Comparison of ENCODE assay signal across 14 cellular contexts in the genomic region with DNA sequence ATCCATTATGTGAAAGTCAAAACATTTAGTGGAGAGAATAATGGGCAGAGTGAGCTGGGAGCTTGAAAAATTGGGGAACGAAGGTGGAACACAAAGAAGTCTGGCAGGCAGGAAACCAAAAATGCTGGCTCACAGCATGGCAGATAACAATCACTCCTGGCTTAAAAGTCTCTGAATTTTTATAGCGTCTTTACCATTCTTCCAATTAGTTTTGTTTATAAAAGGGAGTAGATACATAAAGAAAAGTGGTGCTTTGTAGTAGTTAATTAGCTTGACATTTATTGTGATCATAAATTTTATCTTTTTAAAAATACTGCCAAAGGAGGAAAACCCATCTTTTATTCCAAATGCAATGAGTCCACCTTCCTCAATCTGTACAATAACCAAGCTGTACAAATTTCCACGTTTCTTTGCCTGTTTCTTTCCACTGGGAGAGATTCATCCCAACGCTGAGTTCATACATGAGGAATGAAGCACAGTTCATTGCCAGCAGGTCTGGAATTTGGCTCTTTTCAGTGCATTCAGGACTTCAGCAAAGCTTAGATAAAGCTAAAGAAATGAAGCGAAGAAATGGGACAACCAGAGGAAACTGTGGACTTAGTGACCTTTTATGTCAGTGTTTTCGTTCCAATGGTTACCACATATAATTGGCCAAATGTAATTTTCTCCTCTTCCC.
DNase-seq lines count a peak whose midpoint lies in the region; ATAC-seq, FAIRE-seq and TF ChIP-seq lines count a peak whose summit lies in the region.
"Had no signal": no experiment of that assay in that cellular context is flagged by ENCODE, and none has a peak within 500 bp of the region (broad histone marks: within the 10 kb centered on the region; RNA-seq: fewer than 3 reads in every experiment).

No MANE protein-coding gene starts in this region.

- H3K4me1 ChIP-seq in right atrium auricular region (peaks cover 0 to 4% of the 10 kb centered on the region in 2 donors), K562 (replicated peaks in 1 of 2; ENCODE audit: control insufficient read depth in 2 of 2, insufficient read depth in 2 of 2, low read length in 2 of 2) (no peaks in the 10 kb centered on the region), uterus (peaks cover 2 to 4% of the 10 kb centered on the region in 2 donors)
- H3K4me1 ChIP-seq: testis had no signal

- WGBS in K562 (ENCODE audit: insufficient coverage, low coverage, missing lambda C conversion rate), result 2% methylated on average over 6 of the region's 6 CpGs

- no peak for FAIRE-seq in K562 (lab: Jason Lieb, UNC)

- no peaks in the 10 kb centered on the region for H3K9me3 ChIP-seq in right atrium auricular region
- peaks cover 2% of the 10 kb centered on the region; the same call in 1 of the 2 replicates for H3K9me3 ChIP-seq in K562 (replicated peaks; ENCODE audit: control insufficient read depth, insufficient read depth, low read depth, low read length)
- H3K9me3 ChIP-seq in uterus, result no peaks in the 10 kb centered on the region
- H3K9me3 ChIP-seq: testis had no signal

- POLR2A ChIA-PET in K562 (lab: Yijun Ruan, JAX), result no interaction called here

- no peaks in the 10 kb centered on the region for H3K79me2 ChIP-seq in K562 (ENCODE audit: control insufficient read depth, insufficient read depth, low read length)

- peak overlapping the region in 1 of 2 donors; percentile 34 for H3K27ac ChIP-seq in right atrium auricular region
- no peak overlapping the region for H3K27ac ChIP-seq in K562 (ENCODE audit: extremely low read depth, low read depth, low read length)
- H3K27ac ChIP-seq in uterus, result peak overlapping the region; percentile 35 to 63
- H3K27ac ChIP-seq: testis had no signal

- TF ChIP-seq POLR2A in K562 (conservative IDR thresholded peaks at IDR 0.05) (no peak), uterus (IDR thresholded peaks at IDR 0.05) (no peak)

- intact Hi-C loops in Right ventricle myocardium inferior (cut with DNase I) (no loop called here), K562 (cut with micrococcal nuclease) (no loop called here), uterus (cut with DNase I; ENCODE audit: low total_unique reads) (no loop called here)

- no peaks in the 10 kb centered on the region for H3K9me1 ChIP-seq in K562 (ENCODE audit: control insufficient read depth, insufficient read depth, low read length)

- H3K27me3 ChIP-seq in right atrium auricular region (no peaks in the 10 kb centered on the region), K562 (ENCODE audit: control insufficient read depth in 2 of 2, insufficient read depth in 2 of 2, low read length in 2 of 2) (no peaks in the 10 kb centered on the region), uterus (no peaks in the 10 kb centered on the region)
- H3K27me3 ChIP-seq: testis had no signal

- TF ChIP-seq CTCF in right atrium auricular region (IDR thresholded peaks at IDR 0.05) (no peak), K562 (IDR thresholded peaks at IDR 0.05 in 2 of 3, conservative IDR thresholded peaks at IDR 0.05 in 1 of 3; ENCODE audit: insufficient read depth in 2 of 3, low read depth in 1 of 3, low read length in 3 of 3) (no peak), uterus (IDR thresholded peaks at IDR 0.05) (no peak)

- ATAC-seq in Right ventricle myocardium inferior (peak; percentile 83), K562 (no peak)
- ATAC-seq: T-helper 17 cell had no signal

- no peak for TF ChIP-seq EP300 in K562 (IDR thresholded peaks at IDR 0.05; ENCODE audit: low read length)

- no peak for DNase-seq in Right ventricle myocardium inferior (ENCODE audit: missing footprints)
- no peak for DNase-seq in right atrium auricular region (ENCODE audit: low spot score)
- no peak for DNase-seq in K562 (ENCODE audit: extremely low read depth in 1 of 4, low spot score in 3 of 4)
- peak; percentile 34 for DNase-seq in hepatic stellate cell (ENCODE audit: low spot score)
- DNase-seq in uterus, result peak; percentile 19 to 21
- no peak for DNase-seq in activated CD4-positive, alpha-beta T cell treated with anti-CD3 and anti-CD28 coated beads, Interleukin-2, amount 50 U/mL, for 48 hours
- no peak for DNase-seq in SW480 (ENCODE audit: low spot score)
- no peak for DNase-seq in NCI-H2107 (lab: John Stamatoyannopoulos, UW)
- DNase-seq: 8988T; activated naive CD4-positive, alpha-beta T cell treated with anti-CD3 and anti-CD28 coated beads, Interleukin-2, amount 50 U/mL, for 16 hours; NCI-H1436; NK-92 treated with Interleukin-12 subunit alpha and Interleukin-12 subunit beta, amount 100 ng/mL, for 24 hours; T-helper 17 cell; testis had no signal

- TF ChIP-seq RAD21 in K562 (CRISPR knock-in tag; conservative IDR thresholded peaks at IDR 0.05 in 1 of 2, IDR thresholded peaks at IDR 0.05 in 1 of 2), result no peak

- no peaks in the 10 kb centered on the region for H3K36me3 ChIP-seq in right atrium auricular region
- H3K36me3 ChIP-seq in K562 (ENCODE audit: control insufficient read depth, insufficient read depth, low read length), result no peaks in the 10 kb centered on the region
- H3K36me3 ChIP-seq in uterus, result no peaks in the 10 kb centered on the region

- no peak overlapping the region for H2AFZ ChIP-seq in K562 (ENCODE audit: low read depth, low read length)

- H4K20me1 ChIP-seq in K562 (replicated peaks; ENCODE audit: control insufficient read depth, insufficient read depth, low read length), result no peaks in the 10 kb centered on the region

- CTCF ChIA-PET in K562 (lab: Yijun Ruan, JAX; ENCODE audit: low intra/inter-chr PET ratio), result no interaction called here

- no peak overlapping the region for H3K9ac ChIP-seq in K562 (ENCODE audit: insufficient read depth in 1 of 2, low read depth in 2 of 2, low read length in 2 of 2)

- no TSS peak for BruUV-seq in K562 (replicated peaks; lab: Mats Ljungman, UMichigan)

- in situ Hi-C loops in K562 (cut with MboI), result no loop called here

- H3K4me3 ChIP-seq in right atrium auricular region, result no peak overlapping the region
- H3K4me3 ChIP-seq in K562, result no peak overlapping the region
- H3K4me3 ChIP-seq in uterus, result no peak overlapping the region
- H3K4me3 ChIP-seq: testis had no signal

- H3K4me2 ChIP-seq in K562 (ENCODE audit: insufficient read depth, low read length), result no peak overlapping the region

TF ChIP-seq in K562, 482 proteins besides CTCF, POLR2A, EP300 and RAD21:
- TF ChIP-seq ZNF140 (CRISPR knock-in tag; IDR thresholded peaks at IDR 0.05) (no peak), NFE2 (IDR thresholded peaks at IDR 0.05; ENCODE audit: low read depth) (peak; percentile 47)

Comparison
In these comparisons a context has a peak if more than half of its experiments do, and no peak if none do; other contexts are left out.
1. DNase-seq: peak in hepatic stellate cell (single experiment) and uterus (2 of 2); none in Right ventricle myocardium inferior (single experiment), right atrium auricular region (single experiment), K562 (0 of 4), activated CD4-positive, alpha-beta T cell treated with anti-CD3 and anti-CD28 coated beads, Interleukin-2, amount 50 U/mL, for 48 hours (0 of 2), SW480 (single experiment) and NCI-H2107 (single experiment).